8 cellular contexts compared by ENCODE assay signal in genomic region chr12:51217968-51218606, GRCh38.
DNase-seq lines count a peak whose midpoint lies in the region; ATAC-seq lines count a peak whose summit lies in the region.

A gene with protein sequence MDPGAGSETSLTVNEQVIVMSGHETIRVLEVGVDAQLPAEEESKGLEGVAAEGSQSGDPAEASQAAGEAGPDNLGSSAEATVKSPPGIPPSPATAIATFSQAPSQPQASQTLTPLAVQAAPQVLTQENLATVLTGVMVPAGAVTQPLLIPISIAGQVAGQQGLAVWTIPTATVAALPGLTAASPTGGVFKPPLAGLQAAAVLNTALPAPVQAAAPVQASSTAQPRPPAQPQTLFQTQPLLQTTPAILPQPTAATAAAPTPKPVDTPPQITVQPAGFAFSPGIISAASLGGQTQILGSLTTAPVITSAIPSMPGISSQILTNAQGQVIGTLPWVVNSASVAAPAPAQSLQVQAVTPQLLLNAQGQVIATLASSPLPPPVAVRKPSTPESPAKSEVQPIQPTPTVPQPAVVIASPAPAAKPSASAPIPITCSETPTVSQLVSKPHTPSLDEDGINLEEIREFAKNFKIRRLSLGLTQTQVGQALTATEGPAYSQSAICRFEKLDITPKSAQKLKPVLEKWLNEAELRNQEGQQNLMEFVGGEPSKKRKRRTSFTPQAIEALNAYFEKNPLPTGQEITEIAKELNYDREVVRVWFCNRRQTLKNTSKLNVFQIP (minus strand): TSS chr12:51218062. CDS start chr12:51206836, 11,226 bp downstream.

- DNase-seq in CD1c-positive myeloid dendritic cell (ENCODE audit: extremely low spot score) (peak; percentile 80), NOMO-1 treated with DMSO at 0.1 percent for 48 hours (lab: John Stamatoyannopoulos, UW; ENCODE audit: unreplicated experiment) (peak; percentile 68), epidermal melanocyte (ENCODE audit: insufficient read length, low spot score) (peak; percentile 95), middle frontal gyrus (ENCODE audit: extremely low spot score, low spot score) (peak; percentile 78)
- DNase-seq in activated CD8-positive, alpha-beta memory T cell treated with anti-CD3 and anti-CD28 coated beads, Interleukin-2, amount 50 U/mL, for 48 hours, result peak; percentile 81
- DNase-seq in stimulated activated CD8-positive, alpha-beta memory T cell treated with anti-CD3 and anti-CD28 coated beads, Interleukin-15, amount 100 ng/mL, for 48 hours (ENCODE audit: low read depth in 2 of 2), result peak; percentile 46 to 51

- ATAC-seq in GM19328 (IDR thresholded peaks at IDR 0.05; ENCODE audit: unreplicated experiment) (peak; percentile 67), HG03565 (IDR thresholded peaks at IDR 0.05; ENCODE audit: unreplicated experiment) (peak; percentile 60)

Comparison
In these comparisons a context has a peak if more than half of its experiments do, and no peak if none do; other contexts are left out.
1. Peak in every context shown above with its lines: DNase-seq and ATAC-seq.